14 cellular contexts compared by ENCODE assay signal in genomic region chr6:126718600-126719327, GRCh38.
A peak's percentile ranks its signal among the peaks of the same experiment; 100 is the strongest.
DNase-seq lines count a peak whose midpoint lies in the region; ATAC-seq and TF ChIP-seq lines count a peak whose summit lies in the region.
"Had no signal": no experiment of that assay in that cellular context is flagged by ENCODE, and none has a peak within 500 bp of the region (broad histone marks: within the 10 kb centered on the region; RNA-seq: fewer than 3 reads in every experiment).

No MANE protein-coding gene starts in this region.

- TF ChIP-seq POLR2A in erythroblast (IDR thresholded peaks at IDR 0.05; ENCODE audit: low read length) = no peak

- peak overlapping the region; percentile 84 for H3K27ac Mint-ChIP-seq in nephron progenitor cell
- H3K27ac Mint-ChIP-seq: activated T-helper 17 cell treated with anti-CD3 and anti-CD28 coated beads, Interleukin-2, amount 50 U/mL, for 72 hours; CD8-positive, alpha-beta T cell; naive B cell had no signal

- H3K4me1 Mint-ChIP-seq in nephron progenitor cell = peaks cover 42% of the 10 kb centered on the region
- H3K4me1 Mint-ChIP-seq: activated T-helper 17 cell treated with anti-CD3 and anti-CD28 coated beads, Interleukin-2, amount 50 U/mL, for 72 hours; naive B cell had no signal

- H3K4me3 Mint-ChIP-seq in nephron progenitor cell = no peak overlapping the region
- H3K4me3 Mint-ChIP-seq: activated T-helper 17 cell treated with anti-CD3 and anti-CD28 coated beads, Interleukin-2, amount 50 U/mL, for 72 hours; CD8-positive, alpha-beta T cell; naive B cell had no signal

- no peak for TF ChIP-seq CTCF in nephron progenitor cell (IDR thresholded peaks at IDR 0.05)

- ATAC-seq in GM19023 (IDR thresholded peaks at IDR 0.05; ENCODE audit: unreplicated experiment) (peak; percentile 99), GM21717 (IDR thresholded peaks at IDR 0.05; ENCODE audit: unreplicated experiment) (peak; percentile 95), HG03135 (IDR thresholded peaks at IDR 0.05; ENCODE audit: unreplicated experiment) (peak; percentile 64)
- ATAC-seq: activated T-helper 17 cell treated with anti-CD3 and anti-CD28 coated beads, Interleukin-2, amount 50 U/mL, for 72 hours; CD8-positive, alpha-beta T cell; upper lobe of right lung had no signal

- H3K36me3 Mint-ChIP-seq in nephron progenitor cell (ENCODE audit: low read depth) = no peaks in the 10 kb centered on the region
- H3K36me3 Mint-ChIP-seq: CD8-positive, alpha-beta T cell; naive B cell had no signal

- no peaks in the 10 kb centered on the region for H3K27me3 Mint-ChIP-seq in nephron progenitor cell (ENCODE audit: low read depth, poor library complexity)
- H3K27me3 Mint-ChIP-seq: naive B cell had no signal

- H3K9me3 Mint-ChIP-seq in nephron progenitor cell = peaks cover 3% of the 10 kb centered on the region
- H3K9me3 Mint-ChIP-seq: activated T-helper 17 cell treated with anti-CD3 and anti-CD28 coated beads, Interleukin-2, amount 50 U/mL, for 72 hours had no signal

- peak; percentile 5 for DNase-seq in nephron progenitor cell
- no peak for DNase-seq in erythroblast (lab: John Stamatoyannopoulos, UW)
- DNase-seq in NCI-H1092 treated with DMSO at 0.1 percent for 48 hours (lab: John Stamatoyannopoulos, UW) = no peak
- no peak for DNase-seq in NCI-H2196 (lab: John Stamatoyannopoulos, UW; ENCODE audit: unreplicated experiment)
- DNase-seq: activated CD4-positive, alpha-beta T cell treated with anti-CD3 and anti-CD28 coated beads for 1 hour; CD8-positive, alpha-beta T cell; naive B cell; NCI-H1105 treated with DMSO at 0.1 percent for 48 hours; NCI-H82; upper lobe of right lung had no signal
